In the genomic region with DNA sequence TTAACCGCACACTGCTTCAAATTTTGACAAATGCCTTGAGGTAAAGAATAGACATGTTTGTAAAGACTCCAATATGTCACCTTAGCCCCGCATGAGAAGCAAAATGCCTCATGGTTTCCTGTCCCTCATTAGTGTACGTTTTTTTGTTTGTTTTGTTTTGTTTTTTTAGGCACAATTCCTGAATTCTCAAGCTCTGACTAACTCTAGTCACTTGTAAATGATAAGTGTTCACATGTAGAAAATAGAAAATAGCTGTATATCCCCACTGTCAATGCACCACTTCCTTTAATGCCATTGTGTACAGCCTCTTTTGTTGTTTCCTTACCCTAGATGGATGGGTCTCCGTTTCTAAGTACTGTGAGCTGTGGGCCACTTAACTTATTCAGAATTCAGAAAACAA, we compare ENCODE assay signal across 1 cellular context.
TF ChIP-seq lines count a peak whose summit lies in the region.

No MANE protein-coding gene starts in this region.

TF ChIP-seq in GM23338, 12 proteins besides CTCF, POLR2A, EP300 and RAD21 (continued from another document):
- TF ChIP-seq, protein P1, sequence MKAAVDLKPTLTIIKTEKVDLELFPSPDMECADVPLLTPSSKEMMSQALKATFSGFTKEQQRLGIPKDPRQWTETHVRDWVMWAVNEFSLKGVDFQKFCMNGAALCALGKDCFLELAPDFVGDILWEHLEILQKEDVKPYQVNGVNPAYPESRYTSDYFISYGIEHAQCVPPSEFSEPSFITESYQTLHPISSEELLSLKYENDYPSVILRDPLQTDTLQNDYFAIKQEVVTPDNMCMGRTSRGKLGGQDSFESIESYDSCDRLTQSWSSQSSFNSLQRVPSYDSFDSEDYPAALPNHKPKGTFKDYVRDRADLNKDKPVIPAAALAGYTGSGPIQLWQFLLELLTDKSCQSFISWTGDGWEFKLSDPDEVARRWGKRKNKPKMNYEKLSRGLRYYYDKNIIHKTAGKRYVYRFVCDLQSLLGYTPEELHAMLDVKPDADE (IDR thresholded peaks at IDR 0.05) = no peak
TF ChIP-seq in GM23338: peak in this region for 0.
